6 cellular contexts compared by ENCODE assay signal in genomic region chr20:56411287-56411686, GRCh38. TPM values are rescaled to one million over a fixed set of nuclear protein-coding genes. Genes with fewer than 3 reads are reported as not detected.
DNase-seq lines count a peak whose midpoint lies in the region; ATAC-seq and TF ChIP-seq lines count a peak whose summit lies in the region.
"Not testable (repeated sequence)": the region's sequence is repeated elsewhere in the genome, so short reads cannot be mapped to it uniquely, and the experiment has no call there.

No MANE protein-coding gene starts in this region.

- not testable (repeated sequence) for TF ChIP-seq POLR2A in gastroesophageal sphincter (IDR thresholded peaks at IDR 0.05)

- H3K4me3 Mint-ChIP-seq in CD8-positive, alpha-beta T cell = peak overlapping the region; percentile 93
- peak overlapping the region; percentile 69 for H3K4me3 Mint-ChIP-seq in activated CD4-positive, alpha-beta T cell treated with anti-CD3 and anti-CD28 coated beads for 36 hours

- H3K36me3 ChIP-seq in CD8-positive, alpha-beta T cell (ENCODE audit: insufficient read depth, low read length) = not testable (repeated sequence)
- peaks cover 13% of the 10 kb centered on the region for H3K36me3 ChIP-seq in adipocyte (ENCODE audit: control insufficient read depth, insufficient read depth, low read length, severe bottlenecking)
- H3K36me3 ChIP-seq in gastroesophageal sphincter = peaks cover 0 to 33% of the 10 kb centered on the region in 2 donors
- H3K36me3 ChIP-seq in muscle layer of duodenum (ENCODE audit: control insufficient read depth in 1 of 2, insufficient read depth in 2 of 2, low read length in 2 of 2) = peaks cover 10 to 21% of the 10 kb centered on the region in 2 donors
- H3K36me3 ChIP-seq in stomach smooth muscle (ENCODE audit: control insufficient read depth in 2 of 2, insufficient read depth in 2 of 2, low read length in 2 of 2) = peaks cover 13% of the 10 kb centered on the region in 2 donors

- TF ChIP-seq EP300 in gastroesophageal sphincter (IDR thresholded peaks at IDR 0.05) = not testable (repeated sequence)

- ATAC-seq in CD8-positive, alpha-beta T cell; activated CD4-positive, alpha-beta T cell treated with anti-CD3 and anti-CD28 coated beads for 36 hours; gastroesophageal sphincter: not testable (repeated sequence)

- H3K27me3 ChIP-seq in CD8-positive, alpha-beta T cell (ENCODE audit: insufficient read depth, low read length); adipocyte (replicated peaks; ENCODE audit: control insufficient read depth, insufficient read depth, low read length); gastroesophageal sphincter; muscle layer of duodenum (ENCODE audit: low read depth, low read length); stomach smooth muscle (ENCODE audit: control insufficient read depth in 1 of 2, insufficient read depth in 2 of 2, low read length in 2 of 2): not testable (repeated sequence)

- not testable (repeated sequence) for TF ChIP-seq CTCF in CD8-positive, alpha-beta T cell (IDR thresholded peaks at IDR 0.05); gastroesophageal sphincter (IDR thresholded peaks at IDR 0.05)

- H3K4me3 ChIP-seq in CD8-positive, alpha-beta T cell (ENCODE audit: low read depth, low read length) = peak overlapping the region; percentile 74
- H3K4me3 ChIP-seq in adipocyte (ENCODE audit: low read length) = peak overlapping the region; percentile 67
- H3K4me3 ChIP-seq in gastroesophageal sphincter; muscle layer of duodenum (ENCODE audit: low read depth in 1 of 2, low read length in 2 of 2); stomach smooth muscle (ENCODE audit: low read length in 2 of 2): not testable (repeated sequence)

- H3K9ac ChIP-seq in adipocyte (ENCODE audit: low read length) = peak overlapping the region; percentile 56
- not testable (repeated sequence) for H3K9ac ChIP-seq in stomach smooth muscle (ENCODE audit: low read length in 2 of 2)

- peak overlapping the region; percentile 71 for H3K27ac ChIP-seq in CD8-positive, alpha-beta T cell (ENCODE audit: low read depth, low read length)
- H3K27ac ChIP-seq in gastroesophageal sphincter (peak overlapping the region in 3 of 4 donors; percentile 63 to 72 (median 67)), muscle layer of duodenum (ENCODE audit: low read length) (peak overlapping the region; percentile 84), stomach smooth muscle (ENCODE audit: low read length) (peak overlapping the region; percentile 53)

- POLR2A ChIA-PET in CD8-positive, alpha-beta T cell (lab: Charles Lee) = interaction anchor here (0.6 to 3.9 kb wide), 10 partner anchors 11 to 57 kb away, joined by 3 to 19 read pairs (median 8); partner anchors contain the start of genes AURKA, CSTF1, FAM210B and RTF2
- POLR2A ChIA-PET in activated CD4-positive, alpha-beta T cell treated with anti-CD3 and anti-CD28 coated beads for 36 hours (lab: Charles Lee) = interaction anchor here (0.6 to 1.6 kb wide), 3 partner anchors 17 to 58 kb away, joined by 3 to 6 read pairs (median 4); partner anchors contain the start of genes AURKA and CSTF1

- peaks cover 26% of the 10 kb centered on the region for H3K36me3 Mint-ChIP-seq in CD8-positive, alpha-beta T cell
- H3K36me3 Mint-ChIP-seq in activated CD4-positive, alpha-beta T cell treated with anti-CD3 and anti-CD28 coated beads for 36 hours (ENCODE audit: low read depth) = peaks cover 44% of the 10 kb centered on the region

- H3K9me3 ChIP-seq in CD8-positive, alpha-beta T cell (ENCODE audit: low read length); adipocyte (ENCODE audit: control insufficient read depth, low read length); gastroesophageal sphincter; muscle layer of duodenum (ENCODE audit: control insufficient read depth in 1 of 2, low read length in 2 of 2); stomach smooth muscle (ENCODE audit: control insufficient read depth in 2 of 2, low read length in 2 of 2): not testable (repeated sequence)

- H3K4me1 Mint-ChIP-seq in CD8-positive, alpha-beta T cell (ENCODE audit: low read depth) = peaks cover 44% of the 10 kb centered on the region
- peaks cover 41% of the 10 kb centered on the region for H3K4me1 Mint-ChIP-seq in activated CD4-positive, alpha-beta T cell treated with anti-CD3 and anti-CD28 coated beads for 36 hours

- WGBS in gastroesophageal sphincter (ENCODE audit: low coverage in 1 of 2), 2 donors = 61 to 79% methylated on average over 2 to 5 of the region's 7 CpGs

- intact Hi-C loops in CD8-positive, alpha-beta T cell (cut with DNase I, micrococcal nuclease) = loop anchor here (10.0 kb wide), 2 partner anchors 984 to 1304 kb away; partner anchors contain the start of genes PMEPA1 (in 1 of the 2) and RBM38 (in 1 of the 2)
- intact Hi-C loops in activated CD4-positive, alpha-beta T cell treated with anti-CD3 and anti-CD28 coated beads for 36 hours (cut with DNase I, micrococcal nuclease) = loop anchor here in 1 of 2 experiments (10.0 kb wide), 2 partner anchors 944 to 984 kb away; partner anchors contain the start of genes RAE1 and RBM38

- CTCF ChIA-PET in CD8-positive, alpha-beta T cell (lab: Charles Lee) = interaction anchor here (1.0 to 2.3 kb wide), 7 partner anchors 10 to 52 kb away, joined by 3 to 9 read pairs (median 6); partner anchors contain the start of genes AURKA and CSTF1
- CTCF ChIA-PET in activated CD4-positive, alpha-beta T cell treated with anti-CD3 and anti-CD28 coated beads for 36 hours (lab: Charles Lee) = interaction anchor here (0.8 to 2.9 kb wide), 7 partner anchors 10 to 93 kb away, joined by 3 to 14 read pairs (median 7); partner anchors contain the start of genes AURKA and CSTF1

- H3K9me3 Mint-ChIP-seq in CD8-positive, alpha-beta T cell; activated CD4-positive, alpha-beta T cell treated with anti-CD3 and anti-CD28 coated beads for 36 hours (ENCODE audit: low read depth): not testable (repeated sequence)

- peaks cover 50% of the 10 kb centered on the region for H3K4me1 ChIP-seq in CD8-positive, alpha-beta T cell (ENCODE audit: insufficient read depth, low read length)
- H3K4me1 ChIP-seq in adipocyte (ENCODE audit: control insufficient read depth, insufficient read depth, low read length) (peaks cover 20% of the 10 kb centered on the region), gastroesophageal sphincter (peaks cover 0 to 25% (median 4%) of the 10 kb centered on the region in 3 donors)
- H3K4me1 ChIP-seq in muscle layer of duodenum (ENCODE audit: control insufficient read depth in 1 of 2, insufficient read depth in 2 of 2, low read length in 2 of 2); stomach smooth muscle (ENCODE audit: control insufficient read depth, insufficient read depth, low read length): not testable (repeated sequence)

- H3K27ac Mint-ChIP-seq in CD8-positive, alpha-beta T cell = peak overlapping the region; percentile 98
- peak overlapping the region; percentile 94 for H3K27ac Mint-ChIP-seq in activated CD4-positive, alpha-beta T cell treated with anti-CD3 and anti-CD28 coated beads for 36 hours

- DNase-seq in CD8-positive, alpha-beta T cell; activated CD4-positive, alpha-beta T cell treated with anti-CD3 and anti-CD28 coated beads for 36 hours; adipocyte (ENCODE audit: low read depth): not testable (repeated sequence)

- H3K27me3 Mint-ChIP-seq in CD8-positive, alpha-beta T cell (ENCODE audit: low read depth); activated CD4-positive, alpha-beta T cell treated with anti-CD3 and anti-CD28 coated beads for 36 hours: not testable (repeated sequence)

RNA-seq across cellular contexts. Expression of gene CASS4, which starts 0.8 kb away (rescaled TPM):
- total RNA-seq in CD8-positive, alpha-beta T cell = 10 to 100 TPM; 23.5 to 26.0 TPM
- 1 to 10 TPM; 5.1 to 5.6 TPM for total RNA-seq in activated CD4-positive, alpha-beta T cell treated with anti-CD3 and anti-CD28 coated beads for 36 hours
- 1 to 10 TPM; 1.2 to 9.0 (median 4.4) TPM for total RNA-seq in gastroesophageal sphincter

RNA-seq across cellular contexts. Expression of gene CSTF1, which starts 18.8 kb away (rescaled TPM):
- total RNA-seq in CD8-positive, alpha-beta T cell = 10 to 100 TPM; 20.7 to 26.0 TPM
- 10 to 100 TPM; 62.0 to 84.2 TPM for total RNA-seq in activated CD4-positive, alpha-beta T cell treated with anti-CD3 and anti-CD28 coated beads for 36 hours
- total RNA-seq in gastroesophageal sphincter = 10 to 100 TPM; 15.3 to 33.1 (median 22.4) TPM

RNA-seq across cellular contexts. Expression of gene AURKA, which starts 19.3 kb away (rescaled TPM):
- total RNA-seq in CD8-positive, alpha-beta T cell = under 1 TPM; 0.22 to 0.81 TPM
- 100 to 1,000 TPM; 103 to 114 TPM for total RNA-seq in activated CD4-positive, alpha-beta T cell treated with anti-CD3 and anti-CD28 coated beads for 36 hours
- total RNA-seq in gastroesophageal sphincter = 1 to 10 TPM in 3 of 4 donors, under 1 TPM in 1; 0.54 to 2.5 (median 1.6) TPM

RNA-seq across cellular contexts. Expression of gene FAM210B, which starts 52.5 kb away (rescaled TPM):
- total RNA-seq in CD8-positive, alpha-beta T cell = 10 to 100 TPM; 10.8 to 12.1 TPM
- 1 to 10 TPM; 4.5 to 4.8 TPM for total RNA-seq in activated CD4-positive, alpha-beta T cell treated with anti-CD3 and anti-CD28 coated beads for 36 hours
- 10 to 100 TPM; 57.4 to 79.9 (median 59.3) TPM for total RNA-seq in gastroesophageal sphincter

RNA-seq across cellular contexts. Expression of gene RTF2, which starts 57.1 kb away (rescaled TPM):
- 10 to 100 TPM; 56.5 to 57.6 TPM for total RNA-seq in CD8-positive, alpha-beta T cell
- total RNA-seq in activated CD4-positive, alpha-beta T cell treated with anti-CD3 and anti-CD28 coated beads for 36 hours = 10 to 100 TPM; 68.5 to 80.8 TPM
- 10 to 100 TPM; 83.7 to 96.1 (median 90.3) TPM for total RNA-seq in gastroesophageal sphincter

Comparison
In these comparisons a context has a peak if more than half of its experiments do, and no peak if none do; other contexts are left out.
1. RNA of gene AURKA, which starts 19.3 kb away (total RNA-seq): 103 to 114 TPM in activated CD4-positive, alpha-beta T cell treated with anti-CD3 and anti-CD28 coated beads for 36 hours; 0.54 to 2.5 TPM in gastroesophageal sphincter and 0.22 to 0.81 TPM in CD8-positive, alpha-beta T cell; every median in the first group is over 10 times any median in the second.
2. Peak in every context shown above with its lines, with median percentiles within 50 percentile points of each other: H3K27ac ChIP-seq.